In the genomic region with DNA sequence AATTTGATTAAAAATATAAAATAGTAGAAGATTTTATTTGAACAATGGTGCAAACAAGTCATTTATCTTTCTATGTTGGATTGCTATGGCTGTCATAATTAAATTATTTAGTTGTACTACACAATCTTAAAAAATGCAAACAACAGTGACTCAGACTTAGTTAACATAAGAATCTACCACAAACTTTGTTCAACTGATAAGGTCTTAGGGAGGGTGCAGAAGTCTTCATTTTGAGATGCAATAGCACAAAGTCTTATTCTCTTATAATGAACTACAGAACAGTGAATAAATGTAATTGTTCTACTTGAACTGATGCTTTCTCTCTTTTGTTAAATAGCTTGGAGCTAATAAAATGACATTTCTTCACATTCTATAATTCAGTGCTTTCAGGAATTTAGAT, we compare ENCODE assay signal across 19 cellular contexts.
DNase-seq lines count a peak whose midpoint lies in the region; ATAC-seq and TF ChIP-seq lines count a peak whose summit lies in the region.
"Had no signal": no experiment of that assay in that cellular context is flagged by ENCODE, and none has a peak within 500 bp of the region (broad histone marks: within the 10 kb centered on the region; RNA-seq: fewer than 3 reads in every experiment).

No MANE protein-coding gene starts in this region.

- H3K36me3 ChIP-seq in left lung = no peaks in the 10 kb centered on the region
- H3K36me3 ChIP-seq in CD8-positive, alpha-beta T cell (ENCODE audit: insufficient read depth, low read length) = no peaks in the 10 kb centered on the region
- H3K36me3 ChIP-seq: BE2C, HAP-1 had no signal

- no peaks in the 10 kb centered on the region for H3K4me1 ChIP-seq in left lung
- no peaks in the 10 kb centered on the region for H3K4me1 ChIP-seq in CD8-positive, alpha-beta T cell (ENCODE audit: insufficient read depth, low read length)
- H3K4me1 ChIP-seq: BE2C, HAP-1 had no signal

- no peaks in the 10 kb centered on the region for H3K4me1 Mint-ChIP-seq in CD8-positive, alpha-beta T cell (ENCODE audit: low read depth)
- H3K4me1 Mint-ChIP-seq: CD4-positive, alpha-beta memory T cell had no signal

- CTCF ChIA-PET in HEK293T (lab: Yijun Ruan, JAX) = no interaction called here
- CTCF ChIA-PET in CD8-positive, alpha-beta T cell (lab: Charles Lee) = no interaction called here

- intact Hi-C loops in left lung (cut with DNase I) = no loop called here
- intact Hi-C loops in CD8-positive, alpha-beta T cell (cut with DNase I, micrococcal nuclease) = no loop called here

- no peak overlapping the region for H3K27ac ChIP-seq in left lung
- H3K27ac ChIP-seq in CD8-positive, alpha-beta T cell (ENCODE audit: low read depth, low read length) = no peak overlapping the region

- H3K4me3 Mint-ChIP-seq in CD8-positive, alpha-beta T cell = no peak overlapping the region
- H3K4me3 Mint-ChIP-seq: CD4-positive, alpha-beta memory T cell had no signal

- no peaks in the 10 kb centered on the region for H3K27me3 ChIP-seq in left lung
- H3K27me3 ChIP-seq in CD8-positive, alpha-beta T cell (ENCODE audit: insufficient read depth, low read length) = no peaks in the 10 kb centered on the region
- H3K27me3 ChIP-seq: BE2C had no signal

- no peak for TF ChIP-seq CTCF in cardiac fibroblast (IDR thresholded peaks at IDR 0.05; ENCODE audit: low read depth, low read length)
- no peak for TF ChIP-seq CTCF in left lung (IDR thresholded peaks at IDR 0.05)
- no peak for TF ChIP-seq CTCF in CD8-positive, alpha-beta T cell (IDR thresholded peaks at IDR 0.05)

- H3K4me3 ChIP-seq in cardiac fibroblast (replicated peaks in 1 of 2; ENCODE audit: low read depth in 2 of 2, low read length in 2 of 2) = no peak overlapping the region
- no peak overlapping the region for H3K4me3 ChIP-seq in left lung
- no peak overlapping the region for H3K4me3 ChIP-seq in CD8-positive, alpha-beta T cell (ENCODE audit: low read depth, low read length)
- H3K4me3 ChIP-seq: HAP-1, K562 had no signal

- no peak for ATAC-seq in left lung
- no peak for ATAC-seq in CD8-positive, alpha-beta T cell
- ATAC-seq: K562 had no signal

- no peaks in the 10 kb centered on the region for H3K9me3 ChIP-seq in left lung
- H3K9me3 ChIP-seq in CD8-positive, alpha-beta T cell (ENCODE audit: low read length) = no peaks in the 10 kb centered on the region
- H3K9me3 ChIP-seq: BE2C, HAP-1 had no signal

- H3K27me3 Mint-ChIP-seq in CD8-positive, alpha-beta T cell (ENCODE audit: low read depth) = no peaks in the 10 kb centered on the region
- H3K27me3 Mint-ChIP-seq: CD4-positive, alpha-beta memory T cell had no signal

- H3K27ac Mint-ChIP-seq in CD8-positive, alpha-beta T cell = no peak overlapping the region
- H3K27ac Mint-ChIP-seq: CD4-positive, alpha-beta memory T cell had no signal

- POLR2A ChIA-PET in HEK293T (lab: Yijun Ruan, JAX) = no interaction called here
- POLR2A ChIA-PET in CD8-positive, alpha-beta T cell (lab: Charles Lee) = no interaction called here

- no peaks in the 10 kb centered on the region for H3K36me3 Mint-ChIP-seq in CD8-positive, alpha-beta T cell
- H3K36me3 Mint-ChIP-seq: CD4-positive, alpha-beta memory T cell had no signal

- peak; percentile 14 for DNase-seq in AG20443 (ENCODE audit: low spot score)
- DNase-seq in LHCN-M2 (ENCODE audit: low read depth) = peak; percentile 13
- DNase-seq in cardiac fibroblast (ENCODE audit: low read depth in 2 of 2) = peak; percentile 20 to 28
- DNase-seq in foreskin melanocyte = peak; percentile 64
- no peak for DNase-seq in left lung
- no peak for DNase-seq in HEK293T (ENCODE audit: extremely low spot score)
- DNase-seq in NCI-H2107 (lab: John Stamatoyannopoulos, UW) = no peak
- DNase-seq in CD8-positive, alpha-beta T cell = no peak
- DNase-seq: BE2C; CD4-positive, alpha-beta memory T cell; DND-41; NCI-H1105 treated with DMSO at 0.1 percent for 48 hours; NCI-H187 treated with DMSO at 0.1 percent for 48 hours; NCI-H2171; NCI-H510A; NCI-H82; SHP77 treated with DMSO at 0.1 percent for 48 hours had no signal

- H3K9me3 Mint-ChIP-seq in CD8-positive, alpha-beta T cell = no peaks in the 10 kb centered on the region

TF ChIP-seq in HEK293T, 16 proteins besides CTCF, POLR2A, EP300 and RAD21:
- TF ChIP-seq ARNT (IDR thresholded peaks at IDR 0.05) = no peak
- TF ChIP-seq FOXM1 (IDR thresholded peaks at IDR 0.05; ENCODE audit: borderline replicate concordance) = no peak
- no peak for TF ChIP-seq NFRKB (IDR thresholded peaks at IDR 0.05)
- TF ChIP-seq FOXK2 (IDR thresholded peaks at IDR 0.05) = no peak
- TF ChIP-seq PKNOX1 (IDR thresholded peaks at IDR 0.05) = no peak
- TF ChIP-seq LEF1 (IDR thresholded peaks at IDR 0.05; ENCODE audit: borderline replicate concordance) = no peak
- no peak for TF ChIP-seq TARDBP (IDR thresholded peaks at IDR 0.05)
- no peak for TF ChIP-seq HDGF (IDR thresholded peaks at IDR 0.05; ENCODE audit: borderline replicate concordance)

Comparison
In these comparisons a context has a peak if more than half of its experiments do, and no peak if none do; other contexts are left out.
1. DNase-seq: peak in AG20443 (single experiment), LHCN-M2 (single experiment), cardiac fibroblast (2 of 2) and foreskin melanocyte (single experiment); none in left lung (0 of 2), HEK293T (single experiment), NCI-H2107 (single experiment) and CD8-positive, alpha-beta T cell (0 of 7).